ENCODE assay signal across 10 cellular contexts in genomic region chr9:127198587-127198986, GRCh38.
DNase-seq lines count a peak whose midpoint lies in the region; ATAC-seq and TF ChIP-seq lines count a peak whose summit lies in the region.
"Had no signal": no experiment of that assay in that cellular context is flagged by ENCODE, and none has a peak within 500 bp of the region (broad histone marks: within the 10 kb centered on the region; RNA-seq: fewer than 3 reads in every experiment).

No MANE protein-coding gene starts in this region.

- H3K9me3 ChIP-seq in lower lobe of right lung (no peaks in the 10 kb centered on the region), stomach (no peaks in the 10 kb centered on the region)
- H3K9me3 ChIP-seq in naive thymus-derived CD4-positive, alpha-beta T cell (ENCODE audit: control insufficient read depth in 2 of 3, low read length in 3 of 3) = no peaks in the 10 kb centered on the region

- H3K4me3 ChIP-seq in KMS-11 (IDR thresholded peaks at IDR 0.05; ENCODE audit: insufficient read depth, low read depth, low read length) (no peak overlapping the region), lower lobe of right lung (no peak overlapping the region), stomach (no peak overlapping the region)
- H3K4me3 ChIP-seq in naive thymus-derived CD4-positive, alpha-beta T cell (ENCODE audit: low read length) = no peak overlapping the region

- TF ChIP-seq CTCF in KMS-11 (conservative IDR thresholded peaks at IDR 0.05; ENCODE audit: low read depth, low read length) = no peak
- no peak for TF ChIP-seq CTCF in lower lobe of right lung (IDR thresholded peaks at IDR 0.05)
- TF ChIP-seq CTCF in stomach (IDR thresholded peaks at IDR 0.05) = no peak

- WGBS in stomach, 5 donors = 67 to 82% (median 81%) methylated on average over 6 to 7 of the region's 7 CpGs

- H3K4me2 ChIP-seq in KMS-11 = no peak overlapping the region

- 0 out of 2 replicates have a peak overlapping the region, but pooled peaks have one; percentile 25 for H3K27ac ChIP-seq in KMS-11
- peak overlapping the region; percentile 18 for H3K27ac ChIP-seq in lower lobe of right lung
- H3K27ac ChIP-seq in stomach = peak overlapping the region in 4 of 5 donors; percentile 6 to 81 (median 60)
- no peak overlapping the region for H3K27ac ChIP-seq in naive thymus-derived CD4-positive, alpha-beta T cell (ENCODE audit: low read depth, low read length)

- no peaks in the 10 kb centered on the region for H3K27me3 ChIP-seq in KMS-11 (ENCODE audit: insufficient read depth, low read depth)
- no peaks in the 10 kb centered on the region for H3K27me3 ChIP-seq in lower lobe of right lung (ENCODE audit: low read depth)
- no peaks in the 10 kb centered on the region for H3K27me3 ChIP-seq in stomach
- no peaks in the 10 kb centered on the region for H3K27me3 ChIP-seq in naive thymus-derived CD4-positive, alpha-beta T cell (ENCODE audit: control insufficient read depth in 2 of 2, insufficient read depth in 2 of 2, low read length in 2 of 2)

- no peak for TF ChIP-seq POLR2A in stomach (IDR thresholded peaks at IDR 0.05)

- H3K27ac Mint-ChIP-seq in activated T-helper 17 cell treated with anti-CD3 and anti-CD28 coated beads, Interleukin-2, amount 50 U/mL, for 72 hours = peak overlapping the region; percentile 30
- peak overlapping the region in 1 of 9 donors; percentile 46 for H3K27ac Mint-ChIP-seq in naive thymus-derived CD4-positive, alpha-beta T cell
- H3K27ac Mint-ChIP-seq: activated T-helper 2 cell treated with anti-CD3 and anti-CD28 coated beads, Interferon-gamma antibody, Interleukin-2, Interleukin-4, amounts not matched to agents 10 μg/mL and 5 μg/mL and 100 μg/mL, durations not matched to agents 14 hours and 24 hours and 36 hours; stimulated activated naive CD8-positive, alpha-beta T cell treated with anti-CD3 and anti-CD28 coated beads, Interleukin-15, Interleukin-2, amounts not matched to agents 100 ng/mL and 50 ng/mL, for 24 hours had no signal

- TF ChIP-seq EP300 in stomach (IDR thresholded peaks at IDR 0.05) = no peak

- no peaks in the 10 kb centered on the region for H3K36me3 Mint-ChIP-seq in activated T-helper 17 cell treated with anti-CD3 and anti-CD28 coated beads, Interleukin-2, amount 50 U/mL, for 72 hours (ENCODE audit: low read depth)
- H3K36me3 Mint-ChIP-seq in naive thymus-derived CD4-positive, alpha-beta T cell = peaks cover 0 to 5% (median 0%) of the 10 kb centered on the region in 5 donors

- CTCF ChIA-PET in naive thymus-derived CD4-positive, alpha-beta T cell (lab: Charles Lee) = interaction anchor here (0.6 to 8.2 kb wide), 7 partner anchors 9 to 258 kb away, joined by 3 to 96 read pairs (median 3); no protein-coding TSS in a partner anchor

- intact Hi-C loops in lower lobe of right lung (cut with DNase I) = loop anchor here (5.0 kb wide), 1 partner anchor 256 kb away; no protein-coding TSS in a partner anchor
- intact Hi-C loops in stomach (cut with DNase I; ENCODE audit: low total_unique reads) = loop anchor here (5.0 kb wide), 1 partner anchor 261 kb away; no protein-coding TSS in a partner anchor
- intact Hi-C loops in naive thymus-derived CD4-positive, alpha-beta T cell (cut with micrococcal nuclease) = loop anchor here in 1 of 2 donors (2.0 kb wide), 1 partner anchor 338 kb away; the partner anchor contains the start of gene ZBTB34

- POLR2A ChIA-PET in naive thymus-derived CD4-positive, alpha-beta T cell (lab: Charles Lee) = no interaction called here

- DNase-seq in lower lobe of right lung = no peak
- no peak for DNase-seq in stomach
- no peak for DNase-seq in naive thymus-derived CD4-positive, alpha-beta T cell
- DNase-seq in OCI-M1 (lab: John Stamatoyannopoulos, UW) = no peak

- H4K20me1 ChIP-seq in KMS-11 (ENCODE audit: insufficient read depth) = no peaks in the 10 kb centered on the region

- no peaks in the 10 kb centered on the region for H3K79me2 ChIP-seq in KMS-11 (ENCODE audit: insufficient read depth, low read depth)

- H3K4me3 Mint-ChIP-seq in activated T-helper 17 cell treated with anti-CD3 and anti-CD28 coated beads, Interleukin-2, amount 50 U/mL, for 72 hours = no peak overlapping the region
- no peak overlapping the region for H3K4me3 Mint-ChIP-seq in naive thymus-derived CD4-positive, alpha-beta T cell
- H3K4me3 Mint-ChIP-seq: naive thymus-derived CD8-positive, alpha-beta T cell; stimulated activated naive CD8-positive, alpha-beta T cell treated with anti-CD3 and anti-CD28 coated beads, Interleukin-15, Interleukin-2, amounts not matched to agents 100 ng/mL and 50 ng/mL, for 24 hours had no signal

- no peaks in the 10 kb centered on the region for H3K4me1 Mint-ChIP-seq in activated T-helper 17 cell treated with anti-CD3 and anti-CD28 coated beads, Interleukin-2, amount 50 U/mL, for 72 hours
- peaks cover 6 to 11% (median 9%) of the 10 kb centered on the region in 7 donors for H3K4me1 Mint-ChIP-seq in naive thymus-derived CD4-positive, alpha-beta T cell

- ATAC-seq in activated T-helper 17 cell treated with anti-CD3 and anti-CD28 coated beads, Interleukin-2, amount 50 U/mL, for 72 hours (replicated peaks) = no peak
- ATAC-seq in lower lobe of right lung = no peak
- ATAC-seq in naive thymus-derived CD4-positive, alpha-beta T cell = no peak
- ATAC-seq in GM21619 (IDR thresholded peaks at IDR 0.05; ENCODE audit: unreplicated experiment) = no peak

- H3K4me1 ChIP-seq in KMS-11 (ENCODE audit: low read depth, poor library complexity, severe bottlenecking) (peaks cover 22% of the 10 kb centered on the region), lower lobe of right lung (peaks cover 22% of the 10 kb centered on the region), stomach (peaks cover 13 to 26% (median 20%) of the 10 kb centered on the region in 4 donors)
- H3K4me1 ChIP-seq in naive thymus-derived CD4-positive, alpha-beta T cell (ENCODE audit: control insufficient read depth in 2 of 2, insufficient read depth in 2 of 2, low read length in 2 of 2) = no peaks in the 10 kb centered on the region

- peak overlapping the region; percentile 24 for H2AFZ ChIP-seq in KMS-11 (ENCODE audit: low read depth)

- H3K27me3 Mint-ChIP-seq in activated T-helper 17 cell treated with anti-CD3 and anti-CD28 coated beads, Interleukin-2, amount 50 U/mL, for 72 hours = no peaks in the 10 kb centered on the region
- peaks cover 0 to 26% (median 4%) of the 10 kb centered on the region in 5 donors for H3K27me3 Mint-ChIP-seq in naive thymus-derived CD4-positive, alpha-beta T cell
- H3K27me3 Mint-ChIP-seq: stimulated activated naive CD8-positive, alpha-beta T cell treated with anti-CD3 and anti-CD28 coated beads, Interleukin-15, Interleukin-2, amounts not matched to agents 100 ng/mL and 50 ng/mL, for 24 hours had no signal

- H3K9ac ChIP-seq in KMS-11 = no peak overlapping the region; the same call in 1 of the 2 replicates

- H3K9me3 Mint-ChIP-seq in activated T-helper 17 cell treated with anti-CD3 and anti-CD28 coated beads, Interleukin-2, amount 50 U/mL, for 72 hours = no peaks in the 10 kb centered on the region
- H3K9me3 Mint-ChIP-seq in naive thymus-derived CD4-positive, alpha-beta T cell = no peaks in the 10 kb centered on the region
- H3K9me3 Mint-ChIP-seq: activated T-helper 2 cell treated with anti-CD3 and anti-CD28 coated beads, Interferon-gamma antibody, Interleukin-2, Interleukin-4, amounts not matched to agents 10 μg/mL and 5 μg/mL and 100 μg/mL, durations not matched to agents 14 hours and 24 hours and 36 hours; stimulated activated naive CD8-positive, alpha-beta T cell treated with anti-CD3 and anti-CD28 coated beads, Interleukin-15, Interleukin-2, amounts not matched to agents 100 ng/mL and 50 ng/mL, for 24 hours had no signal

- H3K36me3 ChIP-seq in KMS-11 (ENCODE audit: insufficient read depth) = no peaks in the 10 kb centered on the region
- no peaks in the 10 kb centered on the region for H3K36me3 ChIP-seq in lower lobe of right lung
- peaks cover 0 to 28% (median 26%) of the 10 kb centered on the region in 4 donors for H3K36me3 ChIP-seq in stomach
- H3K36me3 ChIP-seq in naive thymus-derived CD4-positive, alpha-beta T cell (ENCODE audit: control insufficient read depth in 2 of 3, insufficient read depth in 3 of 3, low read length in 3 of 3) = no peaks in the 10 kb centered on the region
